Comparison of ENCODE assay signal across 2 cellular contexts in the genomic region with DNA sequence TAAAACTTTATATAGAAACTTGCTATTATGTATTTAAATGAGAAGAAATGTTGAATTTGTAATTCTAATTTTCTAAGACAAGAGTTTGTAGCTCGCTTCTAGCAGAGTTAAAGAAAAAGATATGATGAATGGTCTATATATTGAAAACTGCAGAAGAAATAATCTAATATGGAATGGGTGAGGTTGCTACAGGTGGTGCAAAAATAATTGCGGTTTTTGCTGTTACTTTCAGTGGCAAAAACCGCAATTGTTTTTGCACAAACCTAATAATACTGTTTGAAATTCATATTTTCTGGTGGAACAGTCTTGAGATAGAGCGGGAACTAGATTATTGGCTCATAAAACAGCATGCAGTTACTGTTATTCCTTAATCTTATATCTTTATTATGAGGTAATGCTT.
TF ChIP-seq lines count a peak whose summit lies in the region.

No MANE protein-coding gene starts in this region.

TF ChIP-seq in HepG2, 621 proteins besides CTCF, POLR2A, EP300 and RAD21:
- TF ChIP-seq ZBTB40 (IDR thresholded peaks at IDR 0.05) (peak; percentile 84), ZBTB40 (CRISPR knock-in tag; IDR thresholded peaks at IDR 0.05) (no peak), HNRNPL (IDR thresholded peaks at IDR 0.05; ENCODE audit: low read depth, low read length) (no peak)

TF ChIP-seq in HEK293, 187 proteins besides CTCF, POLR2A, EP300 and RAD21:
- TF ChIP-seq ZNF114 (tag by site-specific recombination; IDR thresholded peaks at IDR 0.05) (no peak), ZNF155 (tag by site-specific recombination; IDR thresholded peaks at IDR 0.05) (no peak), SP7 (tag by site-specific recombination; IDR thresholded peaks at IDR 0.05) (no peak), SP3 (tag by site-specific recombination; IDR thresholded peaks at IDR 0.05) (no peak), SCRT2 (tag by site-specific recombination; IDR thresholded peaks at IDR 0.05) (peak; percentile 53; the same call in 1 of the 2 replicates), GLIS1 (tag by site-specific recombination; IDR thresholded peaks at IDR 0.05) (no peak)
